1 cellular context compared by ENCODE assay signal in genomic region chr3:192169332-192169915, GRCh38.
TF ChIP-seq lines count a peak whose summit lies in the region.

No MANE protein-coding gene starts in this region.

TF ChIP-seq in HepG2, 621 proteins besides CTCF, POLR2A, EP300 and RAD21:
- no peak for TF ChIP-seq ZNF605 (CRISPR knock-in tag; IDR thresholded peaks at IDR 0.05)
- TF ChIP-seq NBN (conservative IDR thresholded peaks at IDR 0.05): no peak
- no peak for TF ChIP-seq NCOR1 (IDR thresholded peaks at IDR 0.05; ENCODE audit: borderline replicate concordance, low read length)
- no peak for TF ChIP-seq ZNF616 (CRISPR knock-in tag; IDR thresholded peaks at IDR 0.05; ENCODE audit: low read depth)
- no peak for TF ChIP-seq RBFOX2 (IDR thresholded peaks at IDR 0.05; ENCODE audit: low read depth, low read length)
- no peak for TF ChIP-seq KLF13 (CRISPR knock-in tag; IDR thresholded peaks at IDR 0.05)
- TF ChIP-seq MED8 (CRISPR knock-in tag; IDR thresholded peaks at IDR 0.05; ENCODE audit: insufficient replicate concordance): no peak
- TF ChIP-seq FOXA3 (CRISPR knock-in tag; IDR thresholded peaks at IDR 0.05): 0 out of 2 replicates have a peak, but pooled peaks have one; percentile 7
- TF ChIP-seq FOSL2 (CRISPR knock-in tag; IDR thresholded peaks at IDR 0.05): no peak
- TF ChIP-seq ZNF564 (CRISPR knock-in tag; IDR thresholded peaks at IDR 0.05): no peak
- peak; percentile 97 for TF ChIP-seq ZNF317 (CRISPR knock-in tag; IDR thresholded peaks at IDR 0.05)
TF ChIP-seq in HepG2: peak in this region for 2.
